In the genomic region with DNA sequence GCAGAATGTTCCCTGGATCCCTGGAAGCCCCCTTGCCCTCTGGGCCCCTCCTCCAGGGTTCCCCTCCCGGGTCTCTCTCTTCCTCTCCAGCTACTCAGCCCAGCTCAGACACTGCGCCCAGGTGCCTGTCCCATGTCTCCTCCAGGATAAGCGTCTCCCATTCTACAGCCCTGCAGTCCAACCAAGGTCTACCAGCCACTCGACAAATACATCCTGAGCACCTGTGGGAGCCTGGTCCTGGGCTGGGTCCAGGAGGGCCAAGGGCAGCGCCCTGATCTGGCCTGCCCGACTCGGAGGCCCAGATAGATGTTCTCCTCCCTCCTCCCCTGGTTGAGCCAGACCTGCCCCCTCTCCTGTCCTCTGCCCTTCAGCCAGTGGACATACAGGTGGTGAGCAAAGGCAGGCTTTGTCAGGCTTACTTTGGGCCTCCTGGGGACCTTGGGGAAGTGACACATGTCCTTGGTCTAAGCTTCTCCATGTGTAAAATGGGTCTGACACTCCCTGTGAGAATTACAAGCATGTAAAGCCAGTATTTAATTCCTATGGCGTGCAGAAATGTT, we compare ENCODE assay signal across 15 cellular contexts. TPM values are rescaled to one million over a fixed set of nuclear protein-coding genes. Genes with fewer than 3 reads are reported as not detected.
A peak's percentile ranks its signal among the peaks of the same experiment; 100 is the strongest.
DNase-seq lines count a peak whose midpoint lies in the region; ATAC-seq and TF ChIP-seq lines count a peak whose summit lies in the region.
"Had no signal": no experiment of that assay in that cellular context is flagged by ENCODE, and none has a peak within 500 bp of the region (broad histone marks: within the 10 kb centered on the region; RNA-seq: fewer than 3 reads in every experiment).

No MANE protein-coding gene starts in this region.

- H3K4me3 ChIP-seq in H7 (ENCODE audit: insufficient read depth, low read depth, low read length) = no peak overlapping the region

- intact Hi-C loops in Calu3 (cut with micrococcal nuclease; ENCODE audit: unreplicated experiment) = no loop called here

- no peaks in the 10 kb centered on the region for H3K9me3 Mint-ChIP-seq in T-helper 1 cell treated with Interleukin-12 subunit alpha and Interleukin-12 subunit beta and Interleukin-4 antibody, amounts not matched to agents 30 μg/mL and 1 μg/mL, for 36 hours
- H3K9me3 Mint-ChIP-seq in effector memory CD8-positive, alpha-beta T cell = no peaks in the 10 kb centered on the region
- H3K9me3 Mint-ChIP-seq in nephron progenitor cell (peaks cover 5% of the 10 kb centered on the region), Calu3 (ENCODE audit: low read depth, unreplicated experiment) (no peaks in the 10 kb centered on the region)

- no peak for DNase-seq in T-helper 1 cell
- DNase-seq in H7 = peak; percentile 58
- DNase-seq in effector memory CD8-positive, alpha-beta T cell = no peak
- no peak for DNase-seq in nephron progenitor cell
- no peak for DNase-seq in NCI-H146 treated with DMSO at 0.1 percent for 48 hours (lab: John Stamatoyannopoulos, UW; ENCODE audit: unreplicated experiment)
- DNase-seq in Calu3 = no peak
- DNase-seq: DMS 273 treated with DMSO at 0.1 percent for 48 hours, HCEC 1CT, NCI-H1105 treated with DMSO at 0.1 percent for 48 hours, RPMI8226, thyroid gland had no signal

- H3K27me3 ChIP-seq in H7 (ENCODE audit: control insufficient read depth, insufficient read depth, low read length) = peaks cover 36% of the 10 kb centered on the region
- H3K27me3 ChIP-seq: thyroid gland had no signal

- ATAC-seq in effector memory CD8-positive, alpha-beta T cell (replicated peaks) = no peak
- ATAC-seq in GM19324 (IDR thresholded peaks at IDR 0.05; ENCODE audit: low FRiP score, unreplicated experiment) = no peak

- no TSS peak for BruUV-seq in Calu3 (replicated peaks; lab: Mats Ljungman, UMichigan)

- peaks cover 53% of the 10 kb centered on the region for H3K27me3 Mint-ChIP-seq in T-helper 1 cell treated with Interleukin-12 subunit alpha and Interleukin-12 subunit beta and Interleukin-4 antibody, amounts not matched to agents 30 μg/mL and 1 μg/mL, for 36 hours (ENCODE audit: low read depth)
- peaks cover 43 to 53% of the 10 kb centered on the region in 2 donors for H3K27me3 Mint-ChIP-seq in effector memory CD8-positive, alpha-beta T cell
- peaks cover 80% of the 10 kb centered on the region for H3K27me3 Mint-ChIP-seq in nephron progenitor cell (ENCODE audit: low read depth, poor library complexity)
- H3K27me3 Mint-ChIP-seq in Calu3 (ENCODE audit: unreplicated experiment) = peaks cover 95% of the 10 kb centered on the region

- H3K36me3 ChIP-seq in H7 (replicated peaks; ENCODE audit: control insufficient read depth, insufficient read depth, low read length) = no peaks in the 10 kb centered on the region
- H3K36me3 ChIP-seq: thyroid gland had no signal

- TF ChIP-seq CTCF in nephron progenitor cell (IDR thresholded peaks at IDR 0.05) (no peak), Calu3 (IDR thresholded peaks at IDR 0.05; ENCODE audit: unreplicated experiment) (no peak)

- H3K4me3 Mint-ChIP-seq in T-helper 1 cell treated with Interleukin-12 subunit alpha and Interleukin-12 subunit beta and Interleukin-4 antibody, amounts not matched to agents 30 μg/mL and 1 μg/mL, for 36 hours = peak overlapping the region; percentile 59
- H3K4me3 Mint-ChIP-seq in effector memory CD8-positive, alpha-beta T cell = peak overlapping the region; percentile 73 to 76
- H3K4me3 Mint-ChIP-seq in nephron progenitor cell (peak overlapping the region; percentile 75), Calu3 (ENCODE audit: low read depth, unreplicated experiment) (no peak overlapping the region)

- no peaks in the 10 kb centered on the region for H3K36me3 Mint-ChIP-seq in T-helper 1 cell treated with Interleukin-12 subunit alpha and Interleukin-12 subunit beta and Interleukin-4 antibody, amounts not matched to agents 30 μg/mL and 1 μg/mL, for 36 hours (ENCODE audit: low read depth)
- H3K36me3 Mint-ChIP-seq in effector memory CD8-positive, alpha-beta T cell (ENCODE audit: insufficient read depth) = peaks cover 4% of the 10 kb centered on the region
- no peaks in the 10 kb centered on the region for H3K36me3 Mint-ChIP-seq in nephron progenitor cell (ENCODE audit: low read depth)
- H3K36me3 Mint-ChIP-seq in Calu3 (ENCODE audit: insufficient read depth, unreplicated experiment) = peaks cover 4% of the 10 kb centered on the region

- CTCF ChIA-PET in Calu3 (lab: Charles Lee) = interaction anchor here (1.1 kb wide), 1 partner anchor 18 kb away, joined by 3 read pairs; no protein-coding TSS in a partner anchor

- H3K27ac Mint-ChIP-seq in T-helper 1 cell treated with Interleukin-12 subunit alpha and Interleukin-12 subunit beta and Interleukin-4 antibody, amounts not matched to agents 30 μg/mL and 1 μg/mL, for 36 hours = no peak overlapping the region
- peak overlapping the region; percentile 50 to 53 for H3K27ac Mint-ChIP-seq in effector memory CD8-positive, alpha-beta T cell
- H3K27ac Mint-ChIP-seq in nephron progenitor cell (no peak overlapping the region), Calu3 (ENCODE audit: unreplicated experiment) (no peak overlapping the region)

- peaks cover 4% of the 10 kb centered on the region for H3K4me1 Mint-ChIP-seq in T-helper 1 cell treated with Interleukin-12 subunit alpha and Interleukin-12 subunit beta and Interleukin-4 antibody, amounts not matched to agents 30 μg/mL and 1 μg/mL, for 36 hours (ENCODE audit: low read depth)
- H3K4me1 Mint-ChIP-seq in effector memory CD8-positive, alpha-beta T cell (ENCODE audit: low read depth in 2 of 2) = peaks cover 19 to 22% of the 10 kb centered on the region in 2 donors
- H3K4me1 Mint-ChIP-seq in nephron progenitor cell (peaks cover 39% of the 10 kb centered on the region), Calu3 (ENCODE audit: low read depth, unreplicated experiment) (no peaks in the 10 kb centered on the region)

RNA-seq across cellular contexts. Expression of a gene that starts 1.4 kb away (rescaled TPM):
- 7.2 and 13.8 TPM in 2 replicates for total RNA-seq in H7 (2014; rRNA removed; shearing (Covaris generic))
- total RNA-seq in Calu3 (2022) = not detected in 2 replicates

RNA-seq across cellular contexts. Expression of a gene that starts 56.7 kb away (rescaled TPM):
- not detected in 2 replicates for total RNA-seq in H7 (2014; rRNA removed; shearing (Covaris generic))
- total RNA-seq in Calu3 (2022) = not detected in 2 replicates
- total RNA-seq: A172, NCI-H460 had no signal

Comparison
In these comparisons a context has a peak if more than half of its experiments do, and no peak if none do; other contexts are left out.
1. H3K27ac Mint-ChIP-seq: peak in effector memory CD8-positive, alpha-beta T cell (2 of 2); none in T-helper 1 cell treated with Interleukin-12 subunit alpha and Interleukin-12 subunit beta and Interleukin-4 antibody, amounts not matched to agents 30 μg/mL and 1 μg/mL, for 36 hours (single experiment), nephron progenitor cell (single experiment) and Calu3 (single experiment).